In the genomic region with DNA sequence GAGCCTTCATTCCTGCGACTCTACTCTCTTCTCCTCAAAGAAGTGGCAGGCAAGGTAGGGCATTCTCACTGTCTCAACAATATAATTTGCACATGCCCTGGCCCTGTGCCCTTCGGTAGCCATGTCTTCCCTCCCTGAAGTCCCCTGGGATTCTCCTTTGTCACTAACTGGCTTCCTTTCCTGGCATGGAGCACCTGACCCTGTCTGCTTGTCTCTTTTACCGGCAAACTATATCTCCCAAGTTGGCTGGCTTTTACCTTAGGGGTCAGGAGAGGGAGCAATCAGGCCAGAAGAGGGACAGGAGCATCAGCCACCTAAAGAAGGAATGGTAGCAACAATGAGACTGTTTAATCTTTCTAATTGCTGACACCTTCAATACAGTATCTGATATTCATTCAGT, we compare ENCODE assay signal across 1 cellular context.
TF ChIP-seq lines count a peak whose summit lies in the region.

No MANE protein-coding gene starts in this region.

TF ChIP-seq in IMR-90, 13 proteins besides CTCF, POLR2A, EP300 and RAD21:
- TF ChIP-seq RCOR1 (IDR thresholded peaks at IDR 0.05; ENCODE audit: insufficient replicate concordance, low read length), result no peak
- TF ChIP-seq RFX5 (IDR thresholded peaks at IDR 0.05; ENCODE audit: low read depth, low read length), result no peak
- no peak for TF ChIP-seq FOS (IDR thresholded peaks at IDR 0.05; ENCODE audit: low read depth, low read length)
- TF ChIP-seq BHLHE40 (IDR thresholded peaks at IDR 0.05; ENCODE audit: low read depth, low read length), result no peak
- TF ChIP-seq MAFK (IDR thresholded peaks at IDR 0.05; ENCODE audit: low read depth, low read length), result no peak
- no peak for TF ChIP-seq SMC3 (IDR thresholded peaks at IDR 0.05; ENCODE audit: low read depth, low read length)
- TF ChIP-seq CHD1 (IDR thresholded peaks at IDR 0.05; ENCODE audit: low read depth, low read length), result no peak
- TF ChIP-seq, protein P1, sequence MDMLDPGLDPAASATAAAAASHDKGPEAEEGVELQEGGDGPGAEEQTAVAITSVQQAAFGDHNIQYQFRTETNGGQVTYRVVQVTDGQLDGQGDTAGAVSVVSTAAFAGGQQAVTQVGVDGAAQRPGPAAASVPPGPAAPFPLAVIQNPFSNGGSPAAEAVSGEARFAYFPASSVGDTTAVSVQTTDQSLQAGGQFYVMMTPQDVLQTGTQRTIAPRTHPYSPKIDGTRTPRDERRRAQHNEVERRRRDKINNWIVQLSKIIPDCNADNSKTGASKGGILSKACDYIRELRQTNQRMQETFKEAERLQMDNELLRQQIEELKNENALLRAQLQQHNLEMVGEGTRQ (IDR thresholded peaks at IDR 0.05; ENCODE audit: low read depth, low read length), result no peak
- no peak for TF ChIP-seq CEBPB (IDR thresholded peaks at IDR 0.05; ENCODE audit: low read depth, low read length)
- TF ChIP-seq NFE2L2 (IDR thresholded peaks at IDR 0.05; ENCODE audit: low read depth, low read length), result no peak
- no peak for TF ChIP-seq MAZ (IDR thresholded peaks at IDR 0.05; ENCODE audit: borderline replicate concordance, low read depth, low read length)
- TF ChIP-seq MXI1 (IDR thresholded peaks at IDR 0.05; ENCODE audit: borderline replicate concordance, low read depth, low read length), result no peak
- TF ChIP-seq, protein P2, sequence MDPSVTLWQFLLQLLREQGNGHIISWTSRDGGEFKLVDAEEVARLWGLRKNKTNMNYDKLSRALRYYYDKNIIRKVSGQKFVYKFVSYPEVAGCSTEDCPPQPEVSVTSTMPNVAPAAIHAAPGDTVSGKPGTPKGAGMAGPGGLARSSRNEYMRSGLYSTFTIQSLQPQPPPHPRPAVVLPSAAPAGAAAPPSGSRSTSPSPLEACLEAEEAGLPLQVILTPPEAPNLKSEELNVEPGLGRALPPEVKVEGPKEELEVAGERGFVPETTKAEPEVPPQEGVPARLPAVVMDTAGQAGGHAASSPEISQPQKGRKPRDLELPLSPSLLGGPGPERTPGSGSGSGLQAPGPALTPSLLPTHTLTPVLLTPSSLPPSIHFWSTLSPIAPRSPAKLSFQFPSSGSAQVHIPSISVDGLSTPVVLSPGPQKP (IDR thresholded peaks at IDR 0.05; ENCODE audit: borderline replicate concordance, low read depth, low read length), result no peak
TF ChIP-seq in IMR-90: peak in this region for 0.
